Comparison of ENCODE assay signal across 9 cellular contexts in genomic region chr2:185069107-185069506, GRCh38.
"Had no signal": no experiment of that assay in that cellular context is flagged by ENCODE, and none has a peak within 500 bp of the region (broad histone marks: within the 10 kb centered on the region; RNA-seq: fewer than 3 reads in every experiment).

No MANE protein-coding gene starts in this region.

- ATAC-seq: HCT116, K562 had no signal

- H3K4me1 ChIP-seq: HAP-1 had no signal

- H3K9ac ChIP-seq: GM23248 had no signal

- H3K9me3 ChIP-seq: HAP-1 had no signal

- H2AFZ ChIP-seq: GM23248 had no signal

- DNase-seq: GM23248, GOT3, H7, HFFc6, IMR-90, KG1 had no signal

- H3K27ac ChIP-seq: GM23248 had no signal

- H3K36me3 ChIP-seq: HAP-1 had no signal

- H3K4me3 ChIP-seq: GM23248, HAP-1, K562 had no signal
